ENCODE assay signal across 23 cellular contexts in genomic region chr15:67382723-67383122, GRCh38.
A peak's percentile ranks its signal among the peaks of the same experiment; 100 is the strongest.
DNase-seq lines count a peak whose midpoint lies in the region; ATAC-seq and FAIRE-seq lines count a peak whose summit lies in the region.
"Had no signal": no experiment of that assay in that cellular context is flagged by ENCODE, and none has a peak within 500 bp of the region (broad histone marks: within the 10 kb centered on the region; RNA-seq: fewer than 3 reads in every experiment).

No MANE protein-coding gene starts in this region.

- peak; percentile 55 for FAIRE-seq in urothelium cell line (lab: Jason Lieb, UNC)
- FAIRE-seq: A204.1, D721Med, GM19239 had no signal

- ATAC-seq in GM21381 (IDR thresholded peaks at IDR 0.05; ENCODE audit: unreplicated experiment) = no peak
- ATAC-seq in HG03139 (IDR thresholded peaks at IDR 0.05; ENCODE audit: unreplicated experiment) = no peak

- DNase-seq in NCI-H2227 treated with DMSO at 0.1 percent for 48 hours (lab: John Stamatoyannopoulos, UW) (peak; percentile 34), NCI-H2227 (lab: John Stamatoyannopoulos, UW; ENCODE audit: unreplicated experiment) (no peak), amniotic epithelial cell (ENCODE audit: low read depth) (peak; percentile 13), myocyte (ENCODE audit: low read depth) (peak; percentile 17), urothelium cell line (ENCODE audit: low spot score) (no peak), foreskin melanocyte (no peak)
- DNase-seq: ACHN; AML-193; BE2C; CD4-positive, alpha-beta T cell; CD8-positive, alpha-beta memory T cell; DMS 273 treated with DMSO at 0.1 percent for 48 hours; DMS79; EL; GF-D8; GOT3; H7; HCEC 1CT had no signal

Comparison
In these comparisons a context has a peak if more than half of its experiments do, and no peak if none do; other contexts are left out.
1. DNase-seq: peak in NCI-H2227 treated with DMSO at 0.1 percent for 48 hours (single experiment), amniotic epithelial cell (single experiment) and myocyte (single experiment); none in NCI-H2227 (single experiment), urothelium cell line (single experiment) and foreskin melanocyte (single experiment).